13 cellular contexts compared by ENCODE assay signal in the genomic region with DNA sequence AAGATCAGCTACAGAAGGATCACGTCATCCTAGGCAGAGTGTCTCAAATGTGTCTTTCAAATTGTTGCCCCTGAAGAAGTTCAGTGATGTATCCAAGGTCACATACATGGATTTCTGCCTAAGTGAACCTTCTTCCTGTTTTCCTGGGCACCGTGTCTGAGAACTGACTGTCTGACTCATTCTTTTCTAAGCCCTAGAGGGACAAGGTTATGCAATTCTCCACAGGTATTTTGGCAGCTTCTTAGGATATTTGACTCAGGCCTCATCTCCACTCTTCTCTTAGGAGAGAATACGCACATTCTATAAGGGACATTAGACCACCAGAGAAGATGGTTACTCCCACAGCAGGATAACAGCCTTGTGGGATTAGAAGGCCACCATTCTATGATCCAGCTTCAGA.
DNase-seq lines count a peak whose midpoint lies in the region; ATAC-seq and TF ChIP-seq lines count a peak whose summit lies in the region.
"Had no signal": no experiment of that assay in that cellular context is flagged by ENCODE, and none has a peak within 500 bp of the region (broad histone marks: within the 10 kb centered on the region; RNA-seq: fewer than 3 reads in every experiment).

No MANE protein-coding gene starts in this region.

- H3K36me3 Mint-ChIP-seq in naive thymus-derived CD8-positive, alpha-beta T cell = no peaks in the 10 kb centered on the region

- H3K9me3 Mint-ChIP-seq in naive thymus-derived CD8-positive, alpha-beta T cell = no peaks in the 10 kb centered on the region
- H3K9me3 Mint-ChIP-seq: activated CD4-positive, alpha-beta T cell treated with anti-CD3 and anti-CD28 coated beads, Interleukin-2, amount 10 ng/mL, durations not matched to agents 24 days and 14 days; stimulated activated naive CD8-positive, alpha-beta T cell treated with anti-CD3 and anti-CD28 coated beads, Interleukin-15, Interleukin-2, amounts not matched to agents 100 ng/mL and 50 ng/mL, for 24 hours had no signal

- no peak for ATAC-seq in HG03139 (IDR thresholded peaks at IDR 0.05; ENCODE audit: unreplicated experiment)
- ATAC-seq in naive thymus-derived CD8-positive, alpha-beta T cell = no peak

- peaks cover 46% of the 10 kb centered on the region for H3K4me1 ChIP-seq in ACC112 (ENCODE audit: control insufficient read depth, insufficient read depth, low read length, unreplicated experiment)

- no peaks in the 10 kb centered on the region for H3K36me3 ChIP-seq in ACC112 (ENCODE audit: insufficient read depth, low read length)
- no peaks in the 10 kb centered on the region for H3K36me3 ChIP-seq in kidney epithelial cell (ENCODE audit: control insufficient read depth, insufficient read depth, low read length)

- peaks cover 3 to 29% (median 11%) of the 10 kb centered on the region in 5 donors for H3K27me3 Mint-ChIP-seq in naive thymus-derived CD8-positive, alpha-beta T cell

- TF ChIP-seq CTCF in kidney epithelial cell (IDR thresholded peaks at IDR 0.05; ENCODE audit: insufficient read depth, low read length, poor library complexity, severe bottlenecking) = no peak

- no peak overlapping the region for H3K27ac Mint-ChIP-seq in naive thymus-derived CD8-positive, alpha-beta T cell
- H3K27ac Mint-ChIP-seq: activated CD4-positive, alpha-beta T cell treated with anti-CD3 and anti-CD28 coated beads, Interleukin-2, amount 10 ng/mL, durations not matched to agents 24 days and 14 days; stimulated activated naive CD8-positive, alpha-beta T cell treated with anti-CD3 and anti-CD28 coated beads, Interleukin-15, Interleukin-2, amounts not matched to agents 100 ng/mL and 50 ng/mL, for 24 hours had no signal

- H3K27me3 ChIP-seq in ACC112 (ENCODE audit: insufficient read depth, low read length) (no peaks in the 10 kb centered on the region), kidney epithelial cell (ENCODE audit: control insufficient read depth, insufficient read depth, low read length) (no peaks in the 10 kb centered on the region)

- H3K4me3 ChIP-seq in ACC112 (ENCODE audit: low read depth, low read length) (no peak overlapping the region), kidney epithelial cell (ENCODE audit: low read depth, low read length) (no peak overlapping the region)
- H3K4me3 ChIP-seq: SK-N-MC had no signal

- H2AFZ ChIP-seq in ACC112 (ENCODE audit: low read length, unreplicated experiment) = no peak overlapping the region

- H3K79me2 ChIP-seq in ACC112 (ENCODE audit: control insufficient read depth, insufficient read depth, low read length, unreplicated experiment) = no peaks in the 10 kb centered on the region

- peak overlapping the region; percentile 72 for H3K27ac ChIP-seq in ACC112 (ENCODE audit: low read depth, low read length)
- H3K27ac ChIP-seq: SK-N-MC had no signal

- DNase-seq in LHCN-M2 (ENCODE audit: low read depth) = peak; percentile 91
- peak; percentile 71 for DNase-seq in brain pericyte (ENCODE audit: low read depth, low spot score)
- peak; percentile 79 for DNase-seq in kidney epithelial cell (ENCODE audit: low read depth)
- no peak for DNase-seq in germinal center (ENCODE audit: low spot score)
- no peak for DNase-seq in SK-N-DZ (ENCODE audit: low spot score)
- DNase-seq in naive thymus-derived CD8-positive, alpha-beta T cell = no peak
- DNase-seq: activated CD4-positive, alpha-beta T cell treated with anti-CD3 and anti-CD28 coated beads, Interleukin-2, amount 10 ng/mL, durations not matched to agents 24 days and 14 days; activated gamma-delta T cell treated with Interleukin-2 at 50 U/mL for 16 hours; NCI-H510A had no signal

- H3K4me1 Mint-ChIP-seq in naive thymus-derived CD8-positive, alpha-beta T cell = no peaks in the 10 kb centered on the region
- H3K4me1 Mint-ChIP-seq: activated CD4-positive, alpha-beta T cell treated with anti-CD3 and anti-CD28 coated beads, Interleukin-2, amount 10 ng/mL, durations not matched to agents 24 days and 14 days had no signal

- H3K4me3 Mint-ChIP-seq in naive thymus-derived CD8-positive, alpha-beta T cell = no peak overlapping the region
- H3K4me3 Mint-ChIP-seq: activated CD4-positive, alpha-beta T cell treated with anti-CD3 and anti-CD28 coated beads, Interleukin-2, amount 10 ng/mL, durations not matched to agents 24 days and 14 days; stimulated activated naive CD8-positive, alpha-beta T cell treated with anti-CD3 and anti-CD28 coated beads, Interleukin-15, Interleukin-2, amounts not matched to agents 100 ng/mL and 50 ng/mL, for 24 hours had no signal

- POLR2A ChIA-PET in naive thymus-derived CD8-positive, alpha-beta T cell (lab: Charles Lee) = no interaction called here

Comparison
In these comparisons a context has a peak if more than half of its experiments do, and no peak if none do; other contexts are left out.
1. DNase-seq: peak in LHCN-M2 (single experiment), brain pericyte (single experiment) and kidney epithelial cell (single experiment); none in germinal center (single experiment), SK-N-DZ (single experiment) and naive thymus-derived CD8-positive, alpha-beta T cell (0 of 10).